12 cellular contexts compared by ENCODE assay signal in the genomic region with DNA sequence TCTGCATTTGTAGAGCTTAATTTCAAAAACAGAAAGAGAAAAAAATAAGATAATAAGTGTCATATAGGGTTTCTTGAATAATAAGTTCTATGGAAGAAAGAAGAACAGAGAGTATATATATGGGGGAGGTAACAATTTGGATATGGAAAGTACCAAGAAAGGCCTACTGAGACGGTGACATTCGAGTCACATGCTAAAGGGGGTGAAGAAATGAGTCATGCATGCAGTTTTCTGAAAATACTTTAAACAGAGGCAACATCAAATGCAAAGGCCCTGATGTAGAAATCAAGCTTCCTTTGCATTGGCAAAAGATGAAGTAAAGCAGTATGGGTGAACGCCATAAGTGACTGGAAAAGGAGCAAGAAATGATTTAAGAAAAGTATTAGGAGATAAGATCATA.
DNase-seq lines count a peak whose midpoint lies in the region; ATAC-seq and TF ChIP-seq lines count a peak whose summit lies in the region.
"Had no signal": no experiment of that assay in that cellular context is flagged by ENCODE, and none has a peak within 500 bp of the region (broad histone marks: within the 10 kb centered on the region; RNA-seq: fewer than 3 reads in every experiment).

No MANE protein-coding gene starts in this region.

- WGBS in right cardiac atrium = 69% methylated on average over 3 of the region's 3 CpGs

- POLR2A ChIA-PET in GM10248 (lab: Yijun Ruan, JAX) = no interaction called here
- POLR2A ChIA-PET in activated CD8-positive, alpha-beta T cell treated with anti-CD3 and anti-CD28 coated beads, Interleukin-2, amount 10 ng/mL, durations not matched to agents 7 days and 5 days (lab: Charles Lee) = no interaction called here

- CTCF ChIA-PET in GM10248 (lab: Yijun Ruan, JAX) = interaction anchor here (1.1 to 1.7 kb wide), 4 partner anchors 9 to 31 kb away, joined by 3 to 5 read pairs (median 4); no protein-coding TSS in a partner anchor
- CTCF ChIA-PET in activated CD8-positive, alpha-beta T cell treated with anti-CD3 and anti-CD28 coated beads, Interleukin-2, amount 10 ng/mL, durations not matched to agents 7 days and 5 days (lab: Charles Lee) = no interaction called here

- intact Hi-C loops in right cardiac atrium (cut with DNase I) = no loop called here

- TF ChIP-seq CTCF in GM10248 (IDR thresholded peaks at IDR 0.05; ENCODE audit: control extremely low read depth, extremely low read depth, low read depth, missing control alignments) = no peak

- H3K4me3 ChIP-seq in right cardiac atrium (ENCODE audit: low read length) = no peak overlapping the region

- H3K4me1 ChIP-seq in right cardiac atrium (ENCODE audit: control insufficient read depth, insufficient read depth, low read length) = no peaks in the 10 kb centered on the region
- H3K4me1 ChIP-seq: Caco-2 had no signal

- no peaks in the 10 kb centered on the region for H3K27me3 Mint-ChIP-seq in activated CD8-positive, alpha-beta T cell treated with anti-CD3 and anti-CD28 coated beads, Interleukin-2, amount 10 ng/mL, durations not matched to agents 7 days and 5 days (ENCODE audit: low read depth)

- no peaks in the 10 kb centered on the region for H3K9me3 ChIP-seq in right cardiac atrium (ENCODE audit: control insufficient read depth, low read length)
- H3K9me3 ChIP-seq: Caco-2 had no signal

- no peak overlapping the region for H3K27ac ChIP-seq in right cardiac atrium (ENCODE audit: low read length)
- H3K27ac ChIP-seq: 22Rv1 had no signal

- peak; percentile 40 for ATAC-seq in GM19324 (IDR thresholded peaks at IDR 0.05; ENCODE audit: low FRiP score, unreplicated experiment)
- peak; percentile 82 for ATAC-seq in GM21825 (IDR thresholded peaks at IDR 0.05; ENCODE audit: unreplicated experiment)
- peak; percentile 77 for ATAC-seq in HG03108 (IDR thresholded peaks at IDR 0.05; ENCODE audit: unreplicated experiment)
- no peak for ATAC-seq in right cardiac atrium
- no peak for ATAC-seq in activated CD8-positive, alpha-beta T cell treated with anti-CD3 and anti-CD28 coated beads, Interleukin-2, amount 10 ng/mL, durations not matched to agents 7 days and 5 days

- peak; percentile 24 for DNase-seq in GM10248 (ENCODE audit: extremely low spot score)
- no peak for DNase-seq in stimulated activated CD4-positive, alpha-beta T cell treated with anti-CD3 and anti-CD28 coated beads, Interleukin-12 subunit alpha, Interleukin-12 subunit beta, amount 100 ng/mL, for 4 hours
- DNase-seq in right cardiac atrium = no peak
- DNase-seq in stimulated activated CD4-positive, alpha-beta T cell treated with anti-CD3 and anti-CD28 coated beads, Interleukin-2, amount 100 ng/mL, for 48 hours = no peak
- DNase-seq in activated CD8-positive, alpha-beta T cell treated with anti-CD3 and anti-CD28 coated beads, Interleukin-2, amount 10 ng/mL, durations not matched to agents 7 days and 5 days = no peak
- DNase-seq: Caco-2, cortex of kidney, NCI-H510A treated with DMSO at 0.1 percent for 48 hours had no signal

- H3K4me3 Mint-ChIP-seq in activated CD8-positive, alpha-beta T cell treated with anti-CD3 and anti-CD28 coated beads, Interleukin-2, amount 10 ng/mL, durations not matched to agents 7 days and 5 days = no peak overlapping the region

- no peak overlapping the region for H3K27ac Mint-ChIP-seq in activated CD8-positive, alpha-beta T cell treated with anti-CD3 and anti-CD28 coated beads, Interleukin-2, amount 10 ng/mL, durations not matched to agents 7 days and 5 days

- H3K27me3 ChIP-seq in right cardiac atrium (ENCODE audit: control insufficient read depth, insufficient read depth) = no peaks in the 10 kb centered on the region

- H3K4me1 Mint-ChIP-seq in activated CD8-positive, alpha-beta T cell treated with anti-CD3 and anti-CD28 coated beads, Interleukin-2, amount 10 ng/mL, durations not matched to agents 7 days and 5 days (ENCODE audit: low read depth) = no peaks in the 10 kb centered on the region

- no peaks in the 10 kb centered on the region for H3K9me3 Mint-ChIP-seq in activated CD8-positive, alpha-beta T cell treated with anti-CD3 and anti-CD28 coated beads, Interleukin-2, amount 10 ng/mL, durations not matched to agents 7 days and 5 days (ENCODE audit: insufficient read depth)

- no peaks in the 10 kb centered on the region for H3K36me3 Mint-ChIP-seq in activated CD8-positive, alpha-beta T cell treated with anti-CD3 and anti-CD28 coated beads, Interleukin-2, amount 10 ng/mL, durations not matched to agents 7 days and 5 days (ENCODE audit: low read depth)

Comparison
In these comparisons a context has a peak if more than half of its experiments do, and no peak if none do; other contexts are left out.
1. ATAC-seq: peak in GM19324 (single experiment), GM21825 (single experiment) and HG03108 (single experiment); none in right cardiac atrium (0 of 2) and activated CD8-positive, alpha-beta T cell treated with anti-CD3 and anti-CD28 coated beads, Interleukin-2, amount 10 ng/mL, durations not matched to agents 7 days and 5 days (single experiment).